8 cellular contexts compared by ENCODE assay signal in the genomic region with DNA sequence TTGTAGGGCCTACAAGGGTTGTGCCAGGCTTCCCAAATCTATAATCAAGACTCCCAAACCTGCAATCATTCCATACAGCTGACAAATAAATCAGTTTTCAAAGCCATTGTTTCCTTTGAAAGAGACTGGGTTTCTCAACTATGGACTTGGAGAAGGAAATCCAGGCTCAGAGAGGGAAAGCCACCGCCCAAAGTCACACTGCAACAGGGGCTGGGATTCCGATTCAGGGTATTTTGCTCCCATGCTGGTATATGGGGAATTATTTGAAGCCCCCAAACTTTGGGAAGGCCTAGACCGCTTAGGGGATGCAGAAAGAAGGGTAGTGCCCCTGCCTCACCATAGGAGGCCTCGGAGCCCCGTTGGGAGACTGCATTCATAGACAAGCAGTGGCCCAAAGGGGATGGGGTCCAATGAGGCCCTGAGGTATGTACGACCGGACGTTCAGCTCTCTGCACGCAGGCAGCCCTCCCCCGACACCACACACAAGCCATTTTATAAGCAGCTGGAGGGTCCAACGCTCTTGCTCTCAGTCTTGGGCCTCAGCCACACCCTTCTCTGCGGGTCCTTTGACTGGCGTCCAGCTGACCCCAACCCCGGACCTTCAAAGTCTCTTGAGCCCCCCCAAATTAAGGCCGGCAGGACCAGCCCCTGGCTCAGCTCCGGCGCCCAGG. TPM values are rescaled to one million over a fixed set of nuclear protein-coding genes. Genes with fewer than 3 reads are reported as not detected.
A peak's percentile ranks its signal among the peaks of the same experiment; 100 is the strongest.
DNase-seq lines count a peak whose midpoint lies in the region; ATAC-seq and TF ChIP-seq lines count a peak whose summit lies in the region.

No MANE protein-coding gene starts in this region.

- peak; percentile 35 for TF ChIP-seq CTCF in AG10803 (conservative IDR thresholded peaks at IDR 0.05; ENCODE audit: low read length)
- TF ChIP-seq CTCF in endodermal cell (conservative IDR thresholded peaks at IDR 0.05), result no peak

- H3K9ac ChIP-seq in endodermal cell (ENCODE audit: extremely low read depth, low read length, poor library complexity, severe bottlenecking), result peak overlapping the region; percentile 80

- DNase-seq in AG10803 (ENCODE audit: low read depth) (peak; percentile 20), T-cell (peak in 7 of 34 experiments; percentile 13 to 36 (median 19)), endodermal cell (peak; percentile 68), KG1 (lab: John Stamatoyannopoulos, UW) (no peak)
- DNase-seq in naive thymus-derived CD8-positive, alpha-beta T cell, result peak in 3 of 10 donors; percentile 22 to 33 (median 26)
- no peak for DNase-seq in activated CD4-positive, CD25-positive, alpha-beta regulatory T cell treated with anti-CD3 and anti-CD28 coated beads, Interleukin-2, amount 50 U/mL, for 72 hours

- WGBS in endodermal cell (ENCODE audit: insufficient coverage in 1 of 2, insufficient read length in 1 of 2), 2 experiments, result 13 to 17% methylated on average over 4 to 17 of the region's 17 CpGs

- H3K27me3 ChIP-seq in endodermal cell (ENCODE audit: control insufficient read depth, insufficient read depth, low read length, poor library complexity, severe bottlenecking), result no peaks in the 10 kb centered on the region

- peaks cover 28% of the 10 kb centered on the region for H3K36me3 ChIP-seq in endodermal cell (ENCODE audit: control insufficient read depth, insufficient read depth, low read length)

- H3K4me1 Mint-ChIP-seq in T-cell (peaks cover 60 to 78% (median 70%) of the 10 kb centered on the region in 3 donors), endodermal cell (peaks cover 47% of the 10 kb centered on the region)
- H3K4me1 Mint-ChIP-seq in naive thymus-derived CD8-positive, alpha-beta T cell, result peaks cover 41 to 72% (median 64%) of the 10 kb centered on the region in 4 donors

- H3K27me3 Mint-ChIP-seq in T-cell (no peaks in the 10 kb centered on the region), endodermal cell (ENCODE audit: insufficient read depth) (no peaks in the 10 kb centered on the region)
- H3K27me3 Mint-ChIP-seq in naive thymus-derived CD8-positive, alpha-beta T cell, result no peaks in the 10 kb centered on the region

- CTCF ChIA-PET in T-cell (lab: Charles Lee), result interaction anchor here in 1 of 2 donors (0.6 to 1.8 kb wide), 4 partner anchors 11 to 96 kb away, joined by 3 to 16 read pairs (median 4); no protein-coding TSS in a partner anchor

- peak overlapping the region; percentile 89 for H3K4me3 ChIP-seq in AG10803 (ENCODE audit: low read length)
- H3K4me3 ChIP-seq in endodermal cell (ENCODE audit: low read length), result peak overlapping the region; percentile 94

- peak overlapping the region; percentile 96 to 98 for H3K27ac Mint-ChIP-seq in T-cell
- H3K27ac Mint-ChIP-seq in endodermal cell, result peak overlapping the region; percentile 84
- peak overlapping the region; percentile 94 to 99 (median 96) for H3K27ac Mint-ChIP-seq in naive thymus-derived CD8-positive, alpha-beta T cell

- peaks cover 12% of the 10 kb centered on the region for H3K4me1 ChIP-seq in endodermal cell (ENCODE audit: control insufficient read depth, insufficient read depth, low read length)

- H3K4me3 Mint-ChIP-seq in T-cell, result peak overlapping the region; percentile 94 to 96 (median 95)
- peak overlapping the region; percentile 86 for H3K4me3 Mint-ChIP-seq in endodermal cell
- H3K4me3 Mint-ChIP-seq in naive thymus-derived CD8-positive, alpha-beta T cell, result peak overlapping the region; percentile 93 to 99 (median 95)

- peak overlapping the region; percentile 76 for H3K27ac ChIP-seq in endodermal cell (ENCODE audit: low read depth, low read length)

- peak; percentile 23 for ATAC-seq in GM19397 (IDR thresholded peaks at IDR 0.05; ENCODE audit: unreplicated experiment)
- ATAC-seq in T-cell (replicated peaks in 1 of 4), result peak in 2 of 4 experiments; percentile 20 to 21
- ATAC-seq in naive thymus-derived CD8-positive, alpha-beta T cell, result peak; percentile 15 to 24
- ATAC-seq in GM21619 (IDR thresholded peaks at IDR 0.05; ENCODE audit: unreplicated experiment), result no peak

- POLR2A ChIA-PET in T-cell (lab: Charles Lee), result interaction anchor here (0.5 to 1.4 kb wide), 3 partner anchors 18 to 57 kb away, joined by 3 to 5 read pairs (median 4); no protein-coding TSS in a partner anchor
- POLR2A ChIA-PET in naive thymus-derived CD8-positive, alpha-beta T cell (lab: Charles Lee), result interaction anchor here (0.6 to 12.2 kb wide), 12 partner anchors 8 to 78 kb away, joined by 3 to 185 read pairs (median 6); no protein-coding TSS in a partner anchor

- no peaks in the 10 kb centered on the region for H3K9me3 ChIP-seq in endodermal cell (ENCODE audit: control insufficient read depth, low read length)

- H3K9me3 Mint-ChIP-seq in T-cell (no peaks in the 10 kb centered on the region), endodermal cell (no peaks in the 10 kb centered on the region)
- H3K9me3 Mint-ChIP-seq in naive thymus-derived CD8-positive, alpha-beta T cell, result no peaks in the 10 kb centered on the region

- peaks cover 18% of the 10 kb centered on the region for H3K36me3 Mint-ChIP-seq in T-cell
- peaks cover 6% of the 10 kb centered on the region for H3K36me3 Mint-ChIP-seq in endodermal cell (ENCODE audit: low read depth)
- peaks cover 0 to 17% (median 7%) of the 10 kb centered on the region in 3 donors for H3K36me3 Mint-ChIP-seq in naive thymus-derived CD8-positive, alpha-beta T cell

RNA-seq across cellular contexts. Expression of a gene that starts 0.7 kb away (rescaled TPM):
- total RNA-seq in T-cell (100 to 1,000 TPM; 266 to 395 (median 345) TPM), endodermal cell (100 to 1,000 TPM; 204 to 235 TPM)
- polyA plus RNA-seq in endodermal cell (2013, experiment 1 of 2), result 167 TPM
- polyA plus RNA-seq in endodermal cell (2013, experiment 2 of 2), result 184 TPM
- total RNA-seq in naive thymus-derived CD8-positive, alpha-beta T cell, result 100 to 1,000 TPM; 334 to 359 TPM
- 100 to 1,000 TPM; 242 to 318 (median 254) TPM for polyA plus RNA-seq in naive thymus-derived CD8-positive, alpha-beta T cell

Comparison
In these comparisons a context has a peak if more than half of its experiments do, and no peak if none do; other contexts are left out.
1. DNase-seq: peak in AG10803 (single experiment) and endodermal cell (single experiment); none in activated CD4-positive, CD25-positive, alpha-beta regulatory T cell treated with anti-CD3 and anti-CD28 coated beads, Interleukin-2, amount 50 U/mL, for 72 hours (single experiment) and KG1 (single experiment).
2. Peak in every context shown above with its lines, with median percentiles within 50 percentile points of each other: H3K27ac Mint-ChIP-seq and H3K4me3 Mint-ChIP-seq.